8 cellular contexts compared by ENCODE assay signal in genomic region chr17:73956595-73957465, GRCh38.
DNase-seq lines count a peak whose midpoint lies in the region; ATAC-seq, FAIRE-seq and TF ChIP-seq lines count a peak whose summit lies in the region.

No MANE protein-coding gene starts in this region.

- H4K20me1 ChIP-seq in DND-41 (ENCODE audit: insufficient read depth, low read length) = no peaks in the 10 kb centered on the region
- no peaks in the 10 kb centered on the region for H4K20me1 ChIP-seq in Karpas-422 (ENCODE audit: insufficient read depth, low read depth, low read length)

- H3K9ac ChIP-seq in DND-41 (ENCODE audit: low read depth, low read length) (no peak overlapping the region), Karpas-422 (ENCODE audit: low read length) (no peak overlapping the region)

- TF ChIP-seq CTCF in DND-41 (IDR thresholded peaks at IDR 0.05; ENCODE audit: borderline replicate concordance, extremely low read depth, low read length, poor library complexity, severe bottlenecking) (peak; percentile 67), bronchial epithelial cell (IDR thresholded peaks at IDR 0.05; ENCODE audit: insufficient read depth, low read length, severe bottlenecking) (peak; percentile 41)

- H3K9me2 ChIP-seq in Karpas-422 (replicated peaks; ENCODE audit: insufficient read depth, low read length) = no peaks in the 10 kb centered on the region

- H2AFZ ChIP-seq in DND-41 (ENCODE audit: low read depth, low read length) (no peak overlapping the region), Karpas-422 (ENCODE audit: low read length) (no peak overlapping the region)

- peaks cover 4 to 7% of the 10 kb centered on the region in 2 donors for H3K9me3 Mint-ChIP-seq in stimulated activated naive B cell treated with anti-CD40 and anti-IgM and Interleukin-4, amounts not matched to agents 10 μg/mL and 1 μg/mL and 100 μg/mL, for 72 hours

- ATAC-seq in DND-41 (ENCODE audit: insufficient read depth, low read depth) (no peak), HG02623 (IDR thresholded peaks at IDR 0.05; ENCODE audit: unreplicated experiment) (no peak), HG02970 (IDR thresholded peaks at IDR 0.05; ENCODE audit: low FRiP score, unreplicated experiment) (no peak)
- ATAC-seq in stimulated activated naive B cell treated with anti-CD40 and anti-IgM and Interleukin-4, amounts not matched to agents 10 μg/mL and 1 μg/mL and 100 μg/mL, for 72 hours (replicated peaks) = peak; percentile 67 to 76

- no peaks in the 10 kb centered on the region for H3K27me3 ChIP-seq in DND-41 (ENCODE audit: insufficient read depth, low read length, poor library complexity)
- H3K27me3 ChIP-seq in Karpas-422 (ENCODE audit: low read length) = no peaks in the 10 kb centered on the region
- peaks cover 3% of the 10 kb centered on the region for H3K27me3 ChIP-seq in bronchial epithelial cell (ENCODE audit: control insufficient read depth, insufficient read depth, low read length)

- peaks cover 2 to 5% of the 10 kb centered on the region in 2 donors for H3K4me1 Mint-ChIP-seq in stimulated activated naive B cell treated with anti-CD40 and anti-IgM and Interleukin-4, amounts not matched to agents 10 μg/mL and 1 μg/mL and 100 μg/mL, for 72 hours

- H3K79me2 ChIP-seq in DND-41 (ENCODE audit: insufficient read depth, low read length) (no peaks in the 10 kb centered on the region), Karpas-422 (ENCODE audit: low read length) (no peaks in the 10 kb centered on the region)

- no peak overlapping the region for H3K27ac ChIP-seq in DND-41 (ENCODE audit: low read length)
- no peak overlapping the region for H3K27ac ChIP-seq in Karpas-422 (ENCODE audit: low read length)

- H3K4me3 Mint-ChIP-seq in stimulated activated naive B cell treated with anti-CD40 and anti-IgM and Interleukin-4, amounts not matched to agents 10 μg/mL and 1 μg/mL and 100 μg/mL, for 72 hours = no peak overlapping the region

- H3K4me2 ChIP-seq in DND-41 (ENCODE audit: insufficient read depth, low read length) (no peak overlapping the region), Karpas-422 (ENCODE audit: low read depth, low read length, poor library complexity, severe bottlenecking) (no peak overlapping the region)

- DNase-seq in DND-41 = peak; percentile 35
- peak; percentile 86 for DNase-seq in Karpas-422
- peak; percentile 40 for DNase-seq in T-helper 9 cell
- DNase-seq in bronchial epithelial cell (ENCODE audit: low read depth) = peak; percentile 17
- DNase-seq in mesenteric fat pad (ENCODE audit: low spot score) = peak; percentile 86
- peak; percentile 8 for DNase-seq in stimulated activated naive B cell treated with anti-CD40 and anti-IgM and Interleukin-4, amounts not matched to agents 10 μg/mL and 1 μg/mL and 100 μg/mL, for 72 hours

- no peak overlapping the region for H3K4me3 ChIP-seq in DND-41 (ENCODE audit: low read depth in 1 of 2, low read length in 2 of 2)
- H3K4me3 ChIP-seq in Karpas-422 (ENCODE audit: low read length) = no peak overlapping the region
- H3K4me3 ChIP-seq in bronchial epithelial cell (ENCODE audit: low read depth, low read length) = no peak overlapping the region

- no peaks in the 10 kb centered on the region for H3K36me3 ChIP-seq in DND-41 (ENCODE audit: insufficient read depth, low read length)
- H3K36me3 ChIP-seq in Karpas-422 (ENCODE audit: insufficient read depth, low read length) = no peaks in the 10 kb centered on the region
- H3K36me3 ChIP-seq in bronchial epithelial cell (ENCODE audit: control insufficient read depth, insufficient read depth, low read length) = no peaks in the 10 kb centered on the region

- H3K27me3 Mint-ChIP-seq in stimulated activated naive B cell treated with anti-CD40 and anti-IgM and Interleukin-4, amounts not matched to agents 10 μg/mL and 1 μg/mL and 100 μg/mL, for 72 hours = peaks cover 4 to 9% of the 10 kb centered on the region in 2 donors

- no peak overlapping the region for H3K27ac Mint-ChIP-seq in stimulated activated naive B cell treated with anti-CD40 and anti-IgM and Interleukin-4, amounts not matched to agents 10 μg/mL and 1 μg/mL and 100 μg/mL, for 72 hours

- H3K4me1 ChIP-seq in DND-41 (ENCODE audit: insufficient read depth, low read length) (no peaks in the 10 kb centered on the region), Karpas-422 (ENCODE audit: low read length) (no peaks in the 10 kb centered on the region)

- peaks cover 0 to 5% of the 10 kb centered on the region in 2 donors for H3K36me3 Mint-ChIP-seq in stimulated activated naive B cell treated with anti-CD40 and anti-IgM and Interleukin-4, amounts not matched to agents 10 μg/mL and 1 μg/mL and 100 μg/mL, for 72 hours

- H3K9me3 ChIP-seq in DND-41 (ENCODE audit: insufficient read depth, low read length, severe bottlenecking) (no peaks in the 10 kb centered on the region), Karpas-422 (ENCODE audit: low read length) (no peaks in the 10 kb centered on the region)

- no peak for FAIRE-seq in bronchial epithelial cell (lab: Jason Lieb, UNC)

Comparison
In these comparisons a context has a peak if more than half of its experiments do, and no peak if none do; other contexts are left out.
1. ATAC-seq: peak in stimulated activated naive B cell treated with anti-CD40 and anti-IgM and Interleukin-4, amounts not matched to agents 10 μg/mL and 1 μg/mL and 100 μg/mL, for 72 hours (2 of 2); none in DND-41 (single experiment), HG02623 (single experiment) and HG02970 (single experiment).
2. DNase-seq: peak in every context shown above with its lines; median percentile 86 in Karpas-422; 86 in mesenteric fat pad; 40 in T-helper 9 cell; 35 in DND-41; 17 in bronchial epithelial cell; 8 in stimulated activated naive B cell treated with anti-CD40 and anti-IgM and Interleukin-4, amounts not matched to agents 10 μg/mL and 1 μg/mL and 100 μg/mL, for 72 hours.